ENCODE assay signal across 8 cellular contexts in genomic region chr7:139232893-139233292, GRCh38. TPM values are rescaled to one million over a fixed set of nuclear protein-coding genes. Genes with fewer than 3 reads are reported as not detected.
DNase-seq lines count a peak whose midpoint lies in the region; TF ChIP-seq lines count a peak whose summit lies in the region.

No MANE protein-coding gene starts in this region.

- peak overlapping the region; percentile 95 for H3K4me2 ChIP-seq in GM23248 (ENCODE audit: unreplicated experiment)

- 5 to 10% methylated on average over 2 of the region's 2 CpGs for WGBS in GM23248 (ENCODE audit: low coverage in 1 of 2, low lambda C conversion rate in 2 of 2, missing lambda C conversion rate in 2 of 2), 2 experiments

- peak overlapping the region; percentile 94 for H3K9ac ChIP-seq in GM23248

- CTCF ChIA-PET in AG04449 (lab: Yijun Ruan, JAX), result interaction anchor here (1.1 to 2.9 kb wide), 2 partner anchors 9 to 347 kb away, joined by 4 to 9 read pairs; no protein-coding TSS in a partner anchor
- CTCF ChIA-PET in activated CD4-positive, alpha-beta memory T cell treated with anti-CD3 and anti-CD28 coated beads for 36 hours (lab: Charles Lee), result interaction anchor here (0.5 to 1.3 kb wide), 3 partner anchors 103 to 216 kb away, joined by 3 to 5 read pairs (median 3); no protein-coding TSS in a partner anchor

- intact Hi-C loops in activated CD4-positive, alpha-beta memory T cell treated with anti-CD3 and anti-CD28 coated beads for 36 hours (cut with micrococcal nuclease), result no loop called here
- intact Hi-C loops in posterior vena cava (cut with DNase I), result no loop called here

- DNase-seq in AG04449 (ENCODE audit: low read depth, low spot score) (no peak), GM23248 (peak; percentile 73), immature natural killer cell (no peak), posterior vena cava (ENCODE audit: low spot score) (no peak), DMS114 treated with DMSO at 0.1 percent for 48 hours (lab: John Stamatoyannopoulos, UW; ENCODE audit: unreplicated experiment) (no peak), NCI-H1436 treated with DMSO at 0.1 percent for 48 hours (lab: John Stamatoyannopoulos, UW) (no peak)
- no peak for DNase-seq in activated CD4-positive, alpha-beta memory T cell treated with anti-CD3 and anti-CD28 coated beads for 36 hours
- no peak for DNase-seq in NK-92 treated with Interleukin-12 subunit alpha and Interleukin-12 subunit beta, amount 100 ng/mL, for 24 hours (lab: John Stamatoyannopoulos, UW)

- H3K27me3 Mint-ChIP-seq in activated CD4-positive, alpha-beta memory T cell treated with anti-CD3 and anti-CD28 coated beads for 36 hours, result no peaks in the 10 kb centered on the region
- H3K27me3 Mint-ChIP-seq in immature natural killer cell (ENCODE audit: low read depth in 3 of 3), result peaks cover 5 to 9% (median 9%) of the 10 kb centered on the region in 3 donors

- H3K9me3 ChIP-seq in GM23248 (ENCODE audit: low read depth), result no peaks in the 10 kb centered on the region

- peaks cover 29% of the 10 kb centered on the region for H3K4me1 Mint-ChIP-seq in activated CD4-positive, alpha-beta memory T cell treated with anti-CD3 and anti-CD28 coated beads for 36 hours (ENCODE audit: low read depth)
- H3K4me1 Mint-ChIP-seq in immature natural killer cell, result peaks cover 22 to 42% of the 10 kb centered on the region in 2 donors

- H3F3A ChIP-seq in GM23248 (ENCODE audit: insufficient read depth), result peaks cover 38% of the 10 kb centered on the region

- no peak overlapping the region for H3K27ac Mint-ChIP-seq in activated CD4-positive, alpha-beta memory T cell treated with anti-CD3 and anti-CD28 coated beads for 36 hours
- H3K27ac Mint-ChIP-seq in immature natural killer cell, result peak overlapping the region in 4 of 6 donors; percentile 5 to 89 (median 83)

- POLR2A ChIA-PET in AG04449 (lab: Yijun Ruan, JAX), result no interaction called here
- POLR2A ChIA-PET in activated CD4-positive, alpha-beta memory T cell treated with anti-CD3 and anti-CD28 coated beads for 36 hours (lab: Charles Lee), result interaction anchor here (1.0 to 2.8 kb wide), 2 partner anchors 10 to 138 kb away, joined by 3 to 17 read pairs; no protein-coding TSS in a partner anchor

- peaks cover 59% of the 10 kb centered on the region for H3K79me2 ChIP-seq in GM23248 (ENCODE audit: insufficient read depth)

- H3K27ac ChIP-seq in GM23248, result peak overlapping the region; percentile 85

- H3K4me3 ChIP-seq in AG04449 (ENCODE audit: low read depth, low read length) (peak overlapping the region; percentile 97), GM23248 (peak overlapping the region; percentile 91)

- H3K9me2 ChIP-seq in GM23248 (ENCODE audit: insufficient read depth), result no peaks in the 10 kb centered on the region

- in situ Hi-C loops in GM23248 (cut with MboI), result no loop called here

- H3K36me3 ChIP-seq in GM23248 (ENCODE audit: low read depth), result peaks cover 11% of the 10 kb centered on the region; the same call in 1 of the 2 replicates

- H3K36me3 Mint-ChIP-seq in activated CD4-positive, alpha-beta memory T cell treated with anti-CD3 and anti-CD28 coated beads for 36 hours, result peaks cover 9% of the 10 kb centered on the region
- H3K36me3 Mint-ChIP-seq in immature natural killer cell, result peaks cover 4 to 8% (median 8%) of the 10 kb centered on the region in 3 donors

- H3K4me3 Mint-ChIP-seq in activated CD4-positive, alpha-beta memory T cell treated with anti-CD3 and anti-CD28 coated beads for 36 hours, result peak overlapping the region; percentile 92
- peak overlapping the region; percentile 86 to 94 (median 89) for H3K4me3 Mint-ChIP-seq in immature natural killer cell

- no peak for TF ChIP-seq CTCF in AG04449 (IDR thresholded peaks at IDR 0.05; ENCODE audit: insufficient read depth, low read length, missing control alignments)

- peak overlapping the region; percentile 63; the same call in 1 of the 2 replicates for H2AFZ ChIP-seq in GM23248

- peaks cover 8% of the 10 kb centered on the region; the same call in 1 of the 2 replicates for H3K4me1 ChIP-seq in GM23248 (ENCODE audit: insufficient read depth)

- no peaks in the 10 kb centered on the region for H3K27me3 ChIP-seq in GM23248 (replicated peaks; ENCODE audit: insufficient read depth)

- no peaks in the 10 kb centered on the region for H3K9me3 Mint-ChIP-seq in activated CD4-positive, alpha-beta memory T cell treated with anti-CD3 and anti-CD28 coated beads for 36 hours
- H3K9me3 Mint-ChIP-seq in immature natural killer cell, result no peaks in the 10 kb centered on the region

- H4K20me1 ChIP-seq in GM23248 (ENCODE audit: insufficient read depth), result no peaks in the 10 kb centered on the region

RNA-seq across cellular contexts. Expression of gene UBN2, which starts 1.9 kb away (rescaled TPM):
- 3.2 and 3.8 TPM in 2 replicates for total RNA-seq in GM23248 (2014; rRNA removed; shearing (Covaris generic))
- polyA plus RNA-seq in GM23248 (2016; fragmentation: Nextera tagmentation; extraction: Ambion mirVana) (1.0 and 1.2 TPM in 2 replicates), immature natural killer cell (1 to 10 TPM in 1 of 3 donors, under 1 TPM in 2; 0.67 to 1.9 (median 0.91) TPM)
- total RNA-seq in activated CD4-positive, alpha-beta memory T cell treated with anti-CD3 and anti-CD28 coated beads for 36 hours, result 10 to 100 TPM; 11.3 to 13.3 TPM
- 10 to 100 TPM; 18.8 to 19.3 TPM for total RNA-seq in posterior vena cava
